ENCODE assay signal across 8 cellular contexts in the genomic region with DNA sequence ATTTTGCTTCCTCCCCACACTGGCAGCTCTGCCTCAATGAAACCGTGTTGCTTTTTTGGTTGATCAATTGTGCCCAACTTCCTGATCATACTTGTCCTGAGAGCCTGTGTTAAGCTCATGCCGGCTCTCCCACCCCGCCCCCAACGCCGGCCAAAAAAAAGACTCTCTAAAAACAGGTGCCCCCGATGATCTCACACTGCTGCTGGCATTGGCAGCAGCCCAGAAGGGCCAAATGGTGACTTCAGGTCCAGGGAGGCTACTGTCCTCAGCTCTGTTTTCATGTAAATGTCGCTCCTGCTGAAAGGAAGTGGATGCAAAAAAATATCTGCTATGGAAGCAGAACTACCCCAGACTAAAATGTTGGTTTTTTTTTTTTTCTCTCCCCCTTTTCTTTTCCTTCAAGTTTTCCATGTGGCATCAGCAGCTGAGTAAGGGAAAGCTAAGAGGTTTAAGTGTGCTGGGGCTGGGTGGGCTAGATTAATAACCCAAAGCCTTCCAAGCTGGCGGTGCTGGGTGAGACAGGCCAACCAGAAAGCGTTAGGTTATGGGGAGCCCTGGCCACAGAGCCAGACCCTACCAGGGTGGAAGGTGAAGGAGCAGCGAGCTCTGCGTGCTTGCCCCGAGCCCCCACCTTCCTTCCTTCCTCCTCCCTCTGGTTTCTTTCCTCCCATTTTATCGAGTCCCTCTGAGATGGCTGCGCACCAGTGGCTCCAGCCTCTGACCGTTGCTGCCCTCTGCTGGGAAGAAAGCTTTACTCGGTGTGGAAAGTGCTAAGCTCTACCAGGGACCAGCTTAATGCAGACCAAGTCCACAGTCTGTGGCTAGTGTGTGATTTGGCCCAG.
DNase-seq lines count a peak whose midpoint lies in the region; ATAC-seq, FAIRE-seq and TF ChIP-seq lines count a peak whose summit lies in the region.

No MANE protein-coding gene starts in this region.

- CTCF ChIA-PET in RWPE1 (lab: Yijun Ruan, JAX) = interaction anchor here (0.5 to 1.4 kb wide), 20 partner anchors 10 to 1274 kb away, joined by 3 to 6 read pairs (median 3); no protein-coding TSS in a partner anchor

- H3K9me3 Mint-ChIP-seq in GM23338 = no peaks in the 10 kb centered on the region
- no peaks in the 10 kb centered on the region for H3K9me3 Mint-ChIP-seq in activated naive CD4-positive, alpha-beta T cell treated with anti-CD3 and anti-CD28 coated beads, Interleukin-2, amount 50 U/mL, for 24 hours

- DNase-seq in ELR (ENCODE audit: low read depth) (peak; percentile 60), GM23338 (ENCODE audit: low spot score) (peak; percentile 94), LHCN-M2 (ENCODE audit: low read depth) (peak; percentile 58), RWPE1 (ENCODE audit: low spot score) (peak; percentile 46), head of caudate nucleus (peak; percentile 69 to 95 (median 88)), pancreas (peak; percentile 57 to 86 (median 76)), ureter (ENCODE audit: low spot score) (peak; percentile 89)

- no peaks in the 10 kb centered on the region for H4K20me1 ChIP-seq in GM23338 (replicated peaks; ENCODE audit: insufficient read depth)

- H3K27me3 Mint-ChIP-seq in GM23338 (ENCODE audit: insufficient read depth, low read depth, poor library complexity) = no peaks in the 10 kb centered on the region
- H3K27me3 Mint-ChIP-seq in activated naive CD4-positive, alpha-beta T cell treated with anti-CD3 and anti-CD28 coated beads, Interleukin-2, amount 50 U/mL, for 24 hours = no peaks in the 10 kb centered on the region

- H3K4me3 ChIP-seq in GM23338 (peak overlapping the region; percentile 40; the same call in 1 of the 2 replicates), pancreas (peak overlapping the region in 1 of 4 donors; percentile 26)

- peak; percentile 99 for ATAC-seq in GM23338
- peak; percentile 73 to 99 (median 99) for ATAC-seq in pancreas

- H3K4me1 Mint-ChIP-seq in GM23338 = peaks cover 14% of the 10 kb centered on the region
- peaks cover 8% of the 10 kb centered on the region for H3K4me1 Mint-ChIP-seq in activated naive CD4-positive, alpha-beta T cell treated with anti-CD3 and anti-CD28 coated beads, Interleukin-2, amount 50 U/mL, for 24 hours

- H3K9me2 ChIP-seq in GM23338 (ENCODE audit: insufficient read depth) = no peaks in the 10 kb centered on the region

- no peaks in the 10 kb centered on the region for H3K36me3 Mint-ChIP-seq in GM23338 (ENCODE audit: low read depth)
- H3K36me3 Mint-ChIP-seq in activated naive CD4-positive, alpha-beta T cell treated with anti-CD3 and anti-CD28 coated beads, Interleukin-2, amount 50 U/mL, for 24 hours = no peaks in the 10 kb centered on the region

- no peaks in the 10 kb centered on the region for H3K79me2 ChIP-seq in GM23338 (replicated peaks; ENCODE audit: insufficient read depth)

- H3K4me1 ChIP-seq in GM23338 (ENCODE audit: insufficient read depth) (peaks cover 11% of the 10 kb centered on the region), pancreas (no peaks in the 10 kb centered on the region)

- H3K4me3 Mint-ChIP-seq in GM23338 = peak overlapping the region; percentile 23
- peak overlapping the region; percentile 37 for H3K4me3 Mint-ChIP-seq in activated naive CD4-positive, alpha-beta T cell treated with anti-CD3 and anti-CD28 coated beads, Interleukin-2, amount 50 U/mL, for 24 hours

- no peaks in the 10 kb centered on the region for H3K36me3 ChIP-seq in GM23338 (ENCODE audit: insufficient read depth)
- no peaks in the 10 kb centered on the region for H3K36me3 ChIP-seq in pancreas

- peak overlapping the region; percentile 89 for H2AFZ ChIP-seq in GM23338

- H3K27ac Mint-ChIP-seq in GM23338 = no peak overlapping the region
- H3K27ac Mint-ChIP-seq in activated naive CD4-positive, alpha-beta T cell treated with anti-CD3 and anti-CD28 coated beads, Interleukin-2, amount 50 U/mL, for 24 hours = no peak overlapping the region

- H3K27me3 ChIP-seq in GM23338 (ENCODE audit: insufficient read depth) (no peaks in the 10 kb centered on the region), pancreas (no peaks in the 10 kb centered on the region)

- intact Hi-C loops in head of caudate nucleus (cut with DNase I) (loop anchor here (5.0 kb wide), 1 partner anchor 119 kb away; no protein-coding TSS in a partner anchor), pancreas (cut with DNase I) (loop anchor here in 2 of 3 donors (5.0 to 10.0 kb wide), 2 partner anchors 111 to 704 kb away; no protein-coding TSS in a partner anchor)

- H3F3A ChIP-seq in GM23338 (replicated peaks; ENCODE audit: low read depth) = no peaks in the 10 kb centered on the region

- 30 to 35% methylated on average over 16 of the region's 16 CpGs for WGBS in pancreas, 2 donors

- FAIRE-seq in pancreas (lab: Jason Lieb, UNC) = no peak

- POLR2A ChIA-PET in RWPE1 (lab: Yijun Ruan, JAX; ENCODE audit: low non-redundant PET) = no interaction called here

- no peak overlapping the region for H3K27ac ChIP-seq in GM23338 (ENCODE audit: low read depth)
- no peak overlapping the region for H3K27ac ChIP-seq in RWPE1
- H3K27ac ChIP-seq in pancreas = no peak overlapping the region

- H3K9me3 ChIP-seq in pancreas = no peaks in the 10 kb centered on the region

- H3K4me2 ChIP-seq in GM23338 = peak overlapping the region; percentile 61

- TF ChIP-seq CTCF in GM23338 (conservative IDR thresholded peaks at IDR 0.05; ENCODE audit: low read depth in 2 of 2) = peak; percentile 80 to 97
- peak; percentile 66 for TF ChIP-seq CTCF in RWPE1 (conservative IDR thresholded peaks at IDR 0.05; ENCODE audit: low read depth)
- TF ChIP-seq CTCF in pancreas (IDR thresholded peaks at IDR 0.05) = peak; percentile 56 to 67 (median 62)

TF ChIP-seq in GM23338, 12 proteins besides CTCF, POLR2A, EP300 and RAD21:
- no peak for TF ChIP-seq ZNF114 (CRISPR knock-in tag; IDR thresholded peaks at IDR 0.05)
- TF ChIP-seq, protein P1, sequence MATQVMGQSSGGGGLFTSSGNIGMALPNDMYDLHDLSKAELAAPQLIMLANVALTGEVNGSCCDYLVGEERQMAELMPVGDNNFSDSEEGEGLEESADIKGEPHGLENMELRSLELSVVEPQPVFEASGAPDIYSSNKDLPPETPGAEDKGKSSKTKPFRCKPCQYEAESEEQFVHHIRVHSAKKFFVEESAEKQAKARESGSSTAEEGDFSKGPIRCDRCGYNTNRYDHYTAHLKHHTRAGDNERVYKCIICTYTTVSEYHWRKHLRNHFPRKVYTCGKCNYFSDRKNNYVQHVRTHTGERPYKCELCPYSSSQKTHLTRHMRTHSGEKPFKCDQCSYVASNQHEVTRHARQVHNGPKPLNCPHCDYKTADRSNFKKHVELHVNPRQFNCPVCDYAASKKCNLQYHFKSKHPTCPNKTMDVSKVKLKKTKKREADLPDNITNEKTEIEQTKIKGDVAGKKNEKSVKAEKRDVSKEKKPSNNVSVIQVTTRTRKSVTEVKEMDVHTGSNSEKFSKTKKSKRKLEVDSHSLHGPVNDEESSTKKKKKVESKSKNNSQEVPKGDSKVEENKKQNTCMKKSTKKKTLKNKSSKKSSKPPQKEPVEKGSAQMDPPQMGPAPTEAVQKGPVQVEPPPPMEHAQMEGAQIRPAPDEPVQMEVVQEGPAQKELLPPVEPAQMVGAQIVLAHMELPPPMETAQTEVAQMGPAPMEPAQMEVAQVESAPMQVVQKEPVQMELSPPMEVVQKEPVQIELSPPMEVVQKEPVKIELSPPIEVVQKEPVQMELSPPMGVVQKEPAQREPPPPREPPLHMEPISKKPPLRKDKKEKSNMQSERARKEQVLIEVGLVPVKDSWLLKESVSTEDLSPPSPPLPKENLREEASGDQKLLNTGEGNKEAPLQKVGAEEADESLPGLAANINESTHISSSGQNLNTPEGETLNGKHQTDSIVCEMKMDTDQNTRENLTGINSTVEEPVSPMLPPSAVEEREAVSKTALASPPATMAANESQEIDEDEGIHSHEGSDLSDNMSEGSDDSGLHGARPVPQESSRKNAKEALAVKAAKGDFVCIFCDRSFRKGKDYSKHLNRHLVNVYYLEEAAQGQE (IDR thresholded peaks at IDR 0.05; ENCODE audit: unreplicated experiment) = peak; percentile 25
